Comparison of ENCODE assay signal across 17 cellular contexts in genomic region chr11:117544431-117544830, GRCh38.
A peak's percentile ranks its signal among the peaks of the same experiment; 100 is the strongest.
DNase-seq lines count a peak whose midpoint lies in the region; ATAC-seq and TF ChIP-seq lines count a peak whose summit lies in the region.
"Had no signal": no experiment of that assay in that cellular context is flagged by ENCODE, and none has a peak within 500 bp of the region (broad histone marks: within the 10 kb centered on the region; RNA-seq: fewer than 3 reads in every experiment).

No MANE protein-coding gene starts in this region.

- H3K36me3 Mint-ChIP-seq in brain (no peaks in the 10 kb centered on the region), endodermal cell (ENCODE audit: low read depth) (no peaks in the 10 kb centered on the region)
- no peaks in the 10 kb centered on the region for H3K36me3 Mint-ChIP-seq in T-helper 2 cell treated with Interferon-gamma antibody and Interleukin-4, amounts not matched to agents 5 μg/mL and 100 μg/mL, for 36 hours (ENCODE audit: low read depth)
- H3K36me3 Mint-ChIP-seq: CD14-positive monocyte; CD4-positive, alpha-beta memory T cell had no signal

- no peak overlapping the region for H3K4me3 Mint-ChIP-seq in brain
- no peak overlapping the region for H3K4me3 Mint-ChIP-seq in endodermal cell
- H3K4me3 Mint-ChIP-seq in T-helper 2 cell treated with Interferon-gamma antibody and Interleukin-4, amounts not matched to agents 5 μg/mL and 100 μg/mL, for 36 hours: no peak overlapping the region
- H3K4me3 Mint-ChIP-seq: CD14-positive monocyte; CD4-positive, alpha-beta memory T cell had no signal

- H3K27me3 ChIP-seq in endodermal cell (ENCODE audit: control insufficient read depth, insufficient read depth, low read length, poor library complexity, severe bottlenecking): peaks cover 89% of the 10 kb centered on the region
- H3K27me3 ChIP-seq in transverse colon: no peaks in the 10 kb centered on the region
- no peaks in the 10 kb centered on the region; the same call in 1 of the 2 replicates for H3K27me3 ChIP-seq in H7 (ENCODE audit: control insufficient read depth, insufficient read depth, low read length)

- H3K4me3 ChIP-seq in endodermal cell (ENCODE audit: low read length) (no peak overlapping the region), mucosa of descending colon (no peak overlapping the region), transverse colon (no peak overlapping the region), H7 (ENCODE audit: insufficient read depth, low read depth, low read length) (no peak overlapping the region)
- H3K4me3 ChIP-seq: GM23248 had no signal

- no peak for TF ChIP-seq EP300 in transverse colon (IDR thresholded peaks at IDR 0.05; ENCODE audit: low read depth)

- WGBS in endodermal cell (ENCODE audit: insufficient coverage in 1 of 2, insufficient read length in 1 of 2), 2 experiments: 89 to 93% methylated on average over 3 to 4 of the region's 4 CpGs
- 59 to 63% methylated on average over 1 to 4 of the region's 4 CpGs for WGBS in transverse colon (ENCODE audit: low coverage in 1 of 2), 2 donors

- no peak overlapping the region for H3K9ac ChIP-seq in endodermal cell (ENCODE audit: extremely low read depth, low read length, poor library complexity, severe bottlenecking)
- H3K9ac ChIP-seq: GM23248 had no signal

- H3K4me1 ChIP-seq in endodermal cell (ENCODE audit: control insufficient read depth, insufficient read depth, low read length) (no peaks in the 10 kb centered on the region), mucosa of descending colon (ENCODE audit: low read depth) (peaks cover 6% of the 10 kb centered on the region), transverse colon (peaks cover 0 to 5% (median 2%) of the 10 kb centered on the region in 4 donors)

- H3K4me1 Mint-ChIP-seq in brain (peaks cover 76% of the 10 kb centered on the region), endodermal cell (no peaks in the 10 kb centered on the region)
- H3K4me1 Mint-ChIP-seq in T-helper 2 cell treated with Interferon-gamma antibody and Interleukin-4, amounts not matched to agents 5 μg/mL and 100 μg/mL, for 36 hours (ENCODE audit: low read depth): no peaks in the 10 kb centered on the region
- H3K4me1 Mint-ChIP-seq: CD14-positive monocyte; CD4-positive, alpha-beta memory T cell had no signal

- DNase-seq in endodermal cell: no peak
- peak in 1 of 3 donors; percentile 33 for DNase-seq in mucosa of descending colon
- peak; percentile 12 for DNase-seq in transverse colon
- DNase-seq in T-helper 2 cell treated with Interferon-gamma antibody and Interleukin-4, amounts not matched to agents 5 μg/mL and 100 μg/mL, for 36 hours (ENCODE audit: low spot score): no peak
- DNase-seq in SKM-1 (lab: John Stamatoyannopoulos, UW; ENCODE audit: unreplicated experiment): no peak
- DNase-seq in H7: no peak
- DNase-seq: ACHN; CD4-positive, alpha-beta memory T cell; DMS153; DMS79; GDM1; GM23248; HCEC 1CT had no signal

- TF ChIP-seq CTCF in brain (conservative IDR thresholded peaks at IDR 0.05): no peak
- peak; percentile 1 for TF ChIP-seq CTCF in endodermal cell (conservative IDR thresholded peaks at IDR 0.05)
- TF ChIP-seq CTCF in mucosa of descending colon (IDR thresholded peaks at IDR 0.05): no peak
- TF ChIP-seq CTCF in transverse colon (IDR thresholded peaks at IDR 0.05): no peak

- TF ChIP-seq POLR2A in transverse colon (IDR thresholded peaks at IDR 0.05): no peak

- intact Hi-C loops in mucosa of descending colon (cut with DNase I, micrococcal nuclease): no loop called here
- intact Hi-C loops in transverse colon (cut with DNase I; ENCODE audit: low total_unique reads): no loop called here

- ATAC-seq in mucosa of descending colon (peak; percentile 84), GM21786 (IDR thresholded peaks at IDR 0.05; ENCODE audit: unreplicated experiment) (no peak)

- no peak overlapping the region for H3K27ac ChIP-seq in endodermal cell (ENCODE audit: low read depth, low read length)
- peak overlapping the region in 1 of 4 donors; percentile 23 for H3K27ac ChIP-seq in transverse colon
- H3K27ac ChIP-seq: GM23248, HL-60 had no signal

- H3K9me3 Mint-ChIP-seq in brain: peaks cover 0 to 7% (median 0%) of the 10 kb centered on the region in 5 experiments
- H3K9me3 Mint-ChIP-seq in endodermal cell: peaks cover 3% of the 10 kb centered on the region
- H3K9me3 Mint-ChIP-seq in T-helper 2 cell treated with Interferon-gamma antibody and Interleukin-4, amounts not matched to agents 5 μg/mL and 100 μg/mL, for 36 hours: no peaks in the 10 kb centered on the region
- H3K9me3 Mint-ChIP-seq: CD4-positive, alpha-beta memory T cell had no signal

- H3K36me3 ChIP-seq in endodermal cell (ENCODE audit: control insufficient read depth, insufficient read depth, low read length): no peaks in the 10 kb centered on the region
- H3K36me3 ChIP-seq in mucosa of descending colon (ENCODE audit: low read depth): no peaks in the 10 kb centered on the region
- no peaks in the 10 kb centered on the region for H3K36me3 ChIP-seq in transverse colon
- H3K36me3 ChIP-seq in H7 (replicated peaks; ENCODE audit: control insufficient read depth, insufficient read depth, low read length): no peaks in the 10 kb centered on the region

- H3K9me3 ChIP-seq in endodermal cell (ENCODE audit: control insufficient read depth, low read length) (no peaks in the 10 kb centered on the region), mucosa of descending colon (no peaks in the 10 kb centered on the region), transverse colon (no peaks in the 10 kb centered on the region)

- in situ Hi-C loops in transverse colon (cut with MboI; ENCODE audit: low pct_ligation_motif_present in 1 of 4, low pct_unique_long_range_greater_than_20kb in 1 of 4, low sequenced_read_pairs in 3 of 4): no loop called here

- peak overlapping the region; percentile 15 to 98 (median 45) for H3K27ac Mint-ChIP-seq in brain
- H3K27ac Mint-ChIP-seq in endodermal cell: no peak overlapping the region
- H3K27ac Mint-ChIP-seq in T-helper 2 cell treated with Interferon-gamma antibody and Interleukin-4, amounts not matched to agents 5 μg/mL and 100 μg/mL, for 36 hours: no peak overlapping the region
- H3K27ac Mint-ChIP-seq: CD14-positive monocyte; CD4-positive, alpha-beta memory T cell had no signal

- H3K27me3 Mint-ChIP-seq in brain (no peaks in the 10 kb centered on the region), endodermal cell (ENCODE audit: insufficient read depth) (peaks cover 83% of the 10 kb centered on the region)
- H3K27me3 Mint-ChIP-seq in T-helper 2 cell treated with Interferon-gamma antibody and Interleukin-4, amounts not matched to agents 5 μg/mL and 100 μg/mL, for 36 hours (ENCODE audit: low read depth): no peaks in the 10 kb centered on the region

Comparison
In these comparisons a context has a peak if more than half of its experiments do, and no peak if none do; other contexts are left out.
1. H3K27ac Mint-ChIP-seq: peak in brain (5 of 5); none in endodermal cell (single experiment) and T-helper 2 cell treated with Interferon-gamma antibody and Interleukin-4, amounts not matched to agents 5 μg/mL and 100 μg/mL, for 36 hours (single experiment).